In genomic region chr6:161917645-161918044, GRCh38 we compare ENCODE assay signal across 15 cellular contexts.
A peak's percentile ranks its signal among the peaks of the same experiment; 100 is the strongest.
DNase-seq lines count a peak whose midpoint lies in the region; ATAC-seq and TF ChIP-seq lines count a peak whose summit lies in the region.
"Had no signal": no experiment of that assay in that cellular context is flagged by ENCODE, and none has a peak within 500 bp of the region (broad histone marks: within the 10 kb centered on the region; RNA-seq: fewer than 3 reads in every experiment).

No MANE protein-coding gene starts in this region.

- peaks cover 6% of the 10 kb centered on the region for H3K9me3 ChIP-seq in mammary epithelial cell (replicated peaks; ENCODE audit: insufficient read depth, low read length)

- H3K27me3 Mint-ChIP-seq in MCF 10A (ENCODE audit: insufficient read depth, unreplicated experiment) = no peaks in the 10 kb centered on the region
- H3K27me3 Mint-ChIP-seq: natural killer cell treated with Interleukin-12 subunit alpha and Interleukin-12 subunit beta and Interleukin-15 and Interleukin-18, amount 100 ng/mL, for 72 hours had no signal

- no peak overlapping the region for H3K27ac ChIP-seq in mammary epithelial cell (ENCODE audit: insufficient read depth, low read depth, low read length)
- H3K27ac ChIP-seq in coronary artery = no peak overlapping the region

- BruUV-seq in MCF 10A (replicated peaks; lab: Mats Ljungman, UMichigan) (no TSS peak), mammary epithelial cell (replicated peaks; lab: Mats Ljungman, UMichigan) (no TSS peak)

- H3K36me3 Mint-ChIP-seq in MCF 10A (ENCODE audit: insufficient read depth, unreplicated experiment) = no peaks in the 10 kb centered on the region
- H3K36me3 Mint-ChIP-seq: activated naive CD4-positive, alpha-beta T cell treated with anti-CD3 and anti-CD28 coated beads, Interleukin-2, amount 50 U/mL, for 72 hours; natural killer cell treated with Interleukin-12 subunit alpha and Interleukin-12 subunit beta and Interleukin-15 and Interleukin-18, amount 100 ng/mL, for 72 hours had no signal

- no peaks in the 10 kb centered on the region for H3K4me1 ChIP-seq in mammary epithelial cell (ENCODE audit: insufficient read depth, low read length)

- no peaks in the 10 kb centered on the region for H4K20me1 ChIP-seq in mammary epithelial cell (ENCODE audit: insufficient read depth, low read length)

- no peak for ATAC-seq in HG03095 (IDR thresholded peaks at IDR 0.05; ENCODE audit: unreplicated experiment)
- ATAC-seq: activated naive CD4-positive, alpha-beta T cell treated with anti-CD3 and anti-CD28 coated beads, Interleukin-2, amount 50 U/mL, for 72 hours; natural killer cell treated with Interleukin-12 subunit alpha and Interleukin-12 subunit beta and Interleukin-15 and Interleukin-18, amount 100 ng/mL, for 72 hours had no signal

- H3K4me1 Mint-ChIP-seq in MCF 10A (ENCODE audit: insufficient read depth, unreplicated experiment) = peaks cover 20% of the 10 kb centered on the region

- H3K9me3 Mint-ChIP-seq in MCF 10A (ENCODE audit: unreplicated experiment) = no peaks in the 10 kb centered on the region
- H3K9me3 Mint-ChIP-seq: activated naive CD4-positive, alpha-beta T cell treated with anti-CD3 and anti-CD28 coated beads, Interleukin-2, amount 50 U/mL, for 72 hours; natural killer cell treated with Interleukin-12 subunit alpha and Interleukin-12 subunit beta and Interleukin-15 and Interleukin-18, amount 100 ng/mL, for 72 hours had no signal

- H3K4me2 ChIP-seq in mammary epithelial cell (ENCODE audit: insufficient read depth, low read depth, low read length) = no peak overlapping the region

- no peak overlapping the region for H3K9ac ChIP-seq in mammary epithelial cell (ENCODE audit: insufficient read depth, low read length)

- TF ChIP-seq CTCF in MCF 10A (IDR thresholded peaks at IDR 0.05; ENCODE audit: unreplicated experiment) = no peak
- TF ChIP-seq CTCF in mammary epithelial cell (conservative IDR thresholded peaks at IDR 0.05 in 1 of 2, IDR thresholded peaks at IDR 0.05 in 1 of 2; ENCODE audit: extremely low read depth in 1 of 2, insufficient read depth in 1 of 2, low read depth in 1 of 2, low read length in 2 of 2) = no peak
- TF ChIP-seq CTCF in epithelial cell of proximal tubule (conservative IDR thresholded peaks at IDR 0.05; ENCODE audit: low read depth, low read length) = peak; percentile 16
- no peak for TF ChIP-seq CTCF in coronary artery (IDR thresholded peaks at IDR 0.05)

- no peaks in the 10 kb centered on the region for H3K36me3 ChIP-seq in mammary epithelial cell (ENCODE audit: insufficient read depth, low read length)

- 57% methylated on average over 4 of the region's 4 CpGs for WGBS in mammary epithelial cell (ENCODE audit: low coverage, missing lambda C conversion rate)

- CTCF ChIA-PET in MCF 10A (lab: Yijun Ruan, JAX) (interaction anchor here (0.5 to 0.6 kb wide), 3 partner anchors 90 to 299 kb away, joined by 3 to 5 read pairs (median 3); no protein-coding TSS in a partner anchor), mammary epithelial cell (lab: Charles Lee; ENCODE audit: low non-redundant PET) (no interaction called here)

- DNase-seq in MCF 10A (ENCODE audit: unreplicated experiment) (peak; percentile 50), mammary epithelial cell (no peak), NCI-H69 (lab: John Stamatoyannopoulos, UW) (peak; percentile 97), epithelial cell of proximal tubule (ENCODE audit: low read depth) (no peak), coronary artery (ENCODE audit: low spot score) (no peak), NCI-H226 (no peak)
- DNase-seq in activated naive CD4-positive, alpha-beta T cell treated with Interleukin-2 at 50 U/mL for 16 hours = no peak
- DNase-seq: activated CD4-positive, alpha-beta T cell treated with anti-CD3 and anti-CD28 coated beads, Interleukin-2, amount 50 U/mL, for 1 hour; activated T-cell treated with anti-CD3 and anti-CD28 coated beads for 4 hours; NCI-H1930; retina had no signal

- no peak overlapping the region for H3K27ac Mint-ChIP-seq in MCF 10A (ENCODE audit: low read depth, unreplicated experiment)
- H3K27ac Mint-ChIP-seq: activated naive CD4-positive, alpha-beta T cell treated with anti-CD3 and anti-CD28 coated beads, Interleukin-2, amount 50 U/mL, for 72 hours; natural killer cell treated with Interleukin-12 subunit alpha and Interleukin-12 subunit beta and Interleukin-15 and Interleukin-18, amount 100 ng/mL, for 72 hours had no signal

- POLR2A ChIA-PET in MCF 10A (lab: Yijun Ruan, JAX) = no interaction called here

- peak overlapping the region; percentile 48 for H3K4me3 Mint-ChIP-seq in MCF 10A (ENCODE audit: unreplicated experiment)
- H3K4me3 Mint-ChIP-seq: natural killer cell treated with Interleukin-12 subunit alpha and Interleukin-12 subunit beta and Interleukin-15 and Interleukin-18, amount 100 ng/mL, for 72 hours had no signal

- H2AFZ ChIP-seq in mammary epithelial cell (ENCODE audit: low read depth, low read length) = no peak overlapping the region

- dilution Hi-C loops in mammary epithelial cell (cut with HindIII; ENCODE audit: low sequenced_read_pairs) = no loop called here

- intact Hi-C loops in MCF 10A (cut with micrococcal nuclease) (no loop called here), mammary epithelial cell (cut with micrococcal nuclease) (no loop called here)

- in situ Hi-C loops in mammary epithelial cell (cut with MboI; ENCODE audit: low sequenced_read_pairs in 2 of 2) = no loop called here

- H3K79me2 ChIP-seq in mammary epithelial cell (ENCODE audit: insufficient read depth, low read length) = no peaks in the 10 kb centered on the region

- H3K4me3 ChIP-seq in mammary epithelial cell (replicated peaks in 1 of 3; ENCODE audit: insufficient read depth in 1 of 3, low read depth in 2 of 3, low read length in 3 of 3) (no peak overlapping the region), epithelial cell of proximal tubule (ENCODE audit: low read depth, low read length) (no peak overlapping the region), coronary artery (no peak overlapping the region)
- H3K4me3 ChIP-seq: lung had no signal

- H3K27me3 ChIP-seq in mammary epithelial cell (ENCODE audit: insufficient read depth, low read length) = no peaks in the 10 kb centered on the region

Comparison
In these comparisons a context has a peak if more than half of its experiments do, and no peak if none do; other contexts are left out.
1. DNase-seq: peak in MCF 10A (single experiment) and NCI-H69 (single experiment); none in mammary epithelial cell (single experiment), epithelial cell of proximal tubule (single experiment), activated naive CD4-positive, alpha-beta T cell treated with Interleukin-2 at 50 U/mL for 16 hours (single experiment), coronary artery (single experiment) and NCI-H226 (single experiment).